Comparison of ENCODE assay signal across 18 cellular contexts in the genomic region with DNA sequence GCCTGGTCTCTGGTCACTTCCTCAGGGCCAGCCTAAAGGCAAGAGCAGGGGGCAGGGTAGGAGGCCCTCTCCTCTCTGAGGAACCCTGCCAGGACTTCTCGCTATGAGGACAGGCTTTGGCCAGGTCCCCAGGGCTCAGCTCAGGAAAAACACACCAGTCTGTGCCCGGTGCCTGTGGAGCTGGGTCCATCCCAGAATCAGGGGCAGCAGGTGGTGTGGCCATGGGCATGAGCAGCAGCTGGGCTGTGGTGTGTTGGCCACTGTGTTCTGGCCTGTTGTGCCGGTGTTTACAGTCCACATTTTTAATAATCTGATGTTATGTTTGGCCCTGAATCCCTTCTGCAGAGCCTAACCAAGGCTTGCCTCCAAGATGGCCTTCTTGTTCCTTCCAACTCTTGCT.
DNase-seq lines count a peak whose midpoint lies in the region; ATAC-seq, FAIRE-seq and TF ChIP-seq lines count a peak whose summit lies in the region.
"Had no signal": no experiment of that assay in that cellular context is flagged by ENCODE, and none has a peak within 500 bp of the region (broad histone marks: within the 10 kb centered on the region; RNA-seq: fewer than 3 reads in every experiment).

No MANE protein-coding gene starts in this region.

- H3K14ac ChIP-seq in neuronal stem cell (ENCODE audit: low read length): no peak overlapping the region

- H3K23ac ChIP-seq in neuronal stem cell (ENCODE audit: low read depth, low read length, poor library complexity): no peak overlapping the region

- H3K4me2 ChIP-seq in neuronal stem cell (ENCODE audit: insufficient read depth, low read length, poor library complexity, severe bottlenecking): no peak overlapping the region

- H2BK5ac ChIP-seq in neuronal stem cell (ENCODE audit: low read length): no peak overlapping the region

- H2BK12ac ChIP-seq in neuronal stem cell (ENCODE audit: low read length): peak overlapping the region; percentile 3

- no peak overlapping the region for H4K91ac ChIP-seq in neuronal stem cell (ENCODE audit: low read depth, low read length, poor library complexity)

- FAIRE-seq in GM19239 (lab: Jason Lieb, UNC): no peak
- FAIRE-seq: GM12892, HTR-8/SVneo had no signal

- no peak overlapping the region for H3K4me3 ChIP-seq in coronary artery
- no peak overlapping the region for H3K4me3 ChIP-seq in left ventricle myocardium inferior
- H3K4me3 ChIP-seq in neuronal stem cell (ENCODE audit: low read length in 2 of 2): no peak overlapping the region
- H3K4me3 ChIP-seq in thoracic aorta: no peak overlapping the region

- H3K4me1 ChIP-seq in left ventricle myocardium inferior (peaks cover 36% of the 10 kb centered on the region), neuronal stem cell (ENCODE audit: control insufficient read depth in 2 of 2, insufficient read depth in 1 of 2, low read depth in 1 of 2, low read length in 2 of 2) (peaks cover 19% of the 10 kb centered on the region in 2 donors), thoracic aorta (ENCODE audit: control insufficient read depth in 1 of 2, low read depth in 2 of 2) (peaks cover 19 to 45% of the 10 kb centered on the region in 2 donors)

- DNase-seq in coronary artery (ENCODE audit: low spot score): no peak
- no peak for DNase-seq in left ventricle myocardium inferior
- DNase-seq in neuronal stem cell (ENCODE audit: low spot score): no peak
- no peak for DNase-seq in thoracic aorta (ENCODE audit: low spot score)
- DNase-seq in GM19239 (ENCODE audit: insufficient read length, low spot score): no peak
- DNase-seq in AML-193 (lab: John Stamatoyannopoulos, UW): no peak
- DNase-seq: COR-L47, DMS153, H7, Kasumi-1, NCI-H187, NCI-H226, NCI-H524 treated with DMSO at 0.1 percent for 48 hours, SIG-M5 had no signal

- no CpG with 5 or more reads among the region's 3 CpGs for WGBS in neuronal stem cell (ENCODE audit: extremely low coverage in 2 of 2, insufficient read length in 2 of 2, insufficient replicate concordance in 1 of 2), 2 donors

- H2AFZ ChIP-seq in neuronal stem cell (ENCODE audit: low read length): no peak overlapping the region

- H2BK15ac ChIP-seq in neuronal stem cell (ENCODE audit: low read length): no peak overlapping the region

- H3K9me3 ChIP-seq in left ventricle myocardium inferior (replicated peaks) (no peaks in the 10 kb centered on the region), neuronal stem cell (replicated peaks in 1 of 2; ENCODE audit: control insufficient read depth in 2 of 2, insufficient read depth in 1 of 2, low read depth in 1 of 2, low read length in 2 of 2) (no peaks in the 10 kb centered on the region), thoracic aorta (no peaks in the 10 kb centered on the region)

- no peak overlapping the region for H2BK120ac ChIP-seq in neuronal stem cell (ENCODE audit: low read depth, low read length)

- TF ChIP-seq CTCF in coronary artery (IDR thresholded peaks at IDR 0.05) (no peak), left ventricle myocardium inferior (IDR thresholded peaks at IDR 0.05; ENCODE audit: borderline replicate concordance) (no peak), thoracic aorta (IDR thresholded peaks at IDR 0.05) (no peak)

- H3K27me3 ChIP-seq in left ventricle myocardium inferior (ENCODE audit: low read depth) (no peaks in the 10 kb centered on the region), neuronal stem cell (ENCODE audit: control insufficient read depth in 3 of 3, insufficient read depth in 3 of 3, low read depth in 1 of 3, low read length in 3 of 3) (no peaks in the 10 kb centered on the region), thoracic aorta (replicated peaks; ENCODE audit: insufficient read depth) (no peaks in the 10 kb centered on the region)

- no peak overlapping the region for H3K9ac ChIP-seq in neuronal stem cell (ENCODE audit: low read depth, low read length, poor library complexity)

- H4K8ac ChIP-seq in neuronal stem cell (ENCODE audit: low read depth, low read length): no peak overlapping the region

- H3K4ac ChIP-seq in neuronal stem cell (ENCODE audit: low read length): no peak overlapping the region

- H3K36me3 ChIP-seq in left ventricle myocardium inferior (no peaks in the 10 kb centered on the region), neuronal stem cell (replicated peaks in 1 of 2; ENCODE audit: control insufficient read depth in 2 of 2, insufficient read depth in 2 of 2, low read length in 2 of 2) (no peaks in the 10 kb centered on the region), thoracic aorta (no peaks in the 10 kb centered on the region)

- ATAC-seq in thoracic aorta (ENCODE audit: insufficient number of reproducible peaks, low FRiP score, low read depth) (peak; percentile 38), HG02678 (IDR thresholded peaks at IDR 0.05; ENCODE audit: unreplicated experiment) (no peak)

- H3K79me1 ChIP-seq in neuronal stem cell (ENCODE audit: low read depth, low read length): no peaks in the 10 kb centered on the region

- peak overlapping the region; percentile 44 for H3K18ac ChIP-seq in neuronal stem cell (ENCODE audit: low read length)

- H3K27ac ChIP-seq in coronary artery (peak overlapping the region; percentile 84 to 90), left ventricle myocardium inferior (replicated peaks) (peak overlapping the region; percentile 86), neuronal stem cell (replicated peaks; ENCODE audit: low read length) (no peak overlapping the region), thoracic aorta (peak overlapping the region; percentile 81 to 89)
- H3K27ac ChIP-seq: HL-60 had no signal

- intact Hi-C loops in left ventricle myocardium inferior (cut with micrococcal nuclease): no loop called here

- peak overlapping the region; percentile 16 for H2AK5ac ChIP-seq in neuronal stem cell (ENCODE audit: low read depth, low read length)
